8 cellular contexts compared by ENCODE assay signal in genomic region chr16:2537451-2538379, GRCh38. TPM values are rescaled to one million over a fixed set of nuclear protein-coding genes. Genes with fewer than 3 reads are reported as not detected.
A peak's percentile ranks its signal among the peaks of the same experiment; 100 is the strongest.
DNase-seq lines count a peak whose midpoint lies in the region; ATAC-seq and TF ChIP-seq lines count a peak whose summit lies in the region.

Gene PDPK1, plus strand, starts transcription at chr16:2538021. Its CDS starts 92 bp downstream, at chr16:2538113.

- H2BK12ac ChIP-seq in trophoblast cell (ENCODE audit: low read length) = no peak within 1 kb of the TSS

- TF ChIP-seq EP300 in tibial nerve (IDR thresholded peaks at IDR 0.05) = peak in 1 of 2 donors; percentile 66

- ATAC-seq in HG02759 (IDR thresholded peaks at IDR 0.05; ENCODE audit: unreplicated experiment) = peak; percentile 89
- peak; percentile 94 for ATAC-seq in Right ventricle myocardium superior (ENCODE audit: poor library complexity)

- peak within 1 kb of the TSS; percentile 85 for H4K8ac ChIP-seq in trophoblast cell (ENCODE audit: low read depth, low read length)

- H3K27ac ChIP-seq in trophoblast cell (ENCODE audit: low read depth, low read length) = peak within 1 kb of the TSS; percentile 56
- peak within 1 kb of the TSS; percentile 59 to 89 (median 86) for H3K27ac ChIP-seq in tibial nerve

- no peak within 1 kb of the TSS for H2BK120ac ChIP-seq in trophoblast cell (ENCODE audit: insufficient read depth, low read length, poor library complexity)

- peak within 1 kb of the TSS; percentile 87 for H4K12ac ChIP-seq in trophoblast cell (ENCODE audit: low read depth, low read length)

- H3K9me3 ChIP-seq in trophoblast cell (ENCODE audit: insufficient read depth, low read depth, low read length) (peaks cover 4% of the 10 kb centered on the region), tibial nerve (no peaks in the 10 kb centered on the region)

- H3K4me1 ChIP-seq in trophoblast cell (ENCODE audit: control insufficient read depth in 1 of 2, insufficient read depth in 2 of 2, low read length in 2 of 2) (peaks cover 9 to 11% of the 10 kb centered on the region in 2 experiments), tibial nerve (peaks cover 0 to 50% (median 38%) of the 10 kb centered on the region in 4 donors)

- H3K27me3 ChIP-seq in trophoblast cell (ENCODE audit: insufficient read depth, low read length) = no peaks in the 10 kb centered on the region
- H3K27me3 ChIP-seq in tibial nerve = no peaks in the 10 kb centered on the region

- TF ChIP-seq CTCF in GM12864 (IDR thresholded peaks at IDR 0.05; ENCODE audit: low read depth, low read length, missing control alignments) (no peak), tibial nerve (IDR thresholded peaks at IDR 0.05) (no peak)

- intact Hi-C loops in Right ventricle myocardium superior (cut with DNase I) = no loop called here

- peak within 1 kb of the TSS; percentile 93 for H3K9ac ChIP-seq in trophoblast cell (ENCODE audit: low read length)

- peak within 1 kb of the TSS; percentile 75 for H2AFZ ChIP-seq in trophoblast cell (ENCODE audit: insufficient read depth, low read length, poor library complexity)

- peak within 1 kb of the TSS; percentile 98 for H3K4me2 ChIP-seq in trophoblast cell (ENCODE audit: low read length)

- peak within 1 kb of the TSS; percentile 64 for H4K91ac ChIP-seq in trophoblast cell (ENCODE audit: low read depth, low read length)

- H3K79me2 ChIP-seq in trophoblast cell (ENCODE audit: control insufficient read depth, insufficient read depth, low read length, poor library complexity) = peaks cover 14% of the 10 kb centered on the region

- peak within 1 kb of the TSS; percentile 95 for H3K14ac ChIP-seq in trophoblast cell (ENCODE audit: low read length)

- H3K79me1 ChIP-seq in trophoblast cell (ENCODE audit: low read length) = peaks cover 4% of the 10 kb centered on the region

- H3K23ac ChIP-seq in trophoblast cell (ENCODE audit: low read length) = no peak within 1 kb of the TSS

- no CpG with 5 or more reads among the region's 126 CpGs for WGBS in trophoblast cell (ENCODE audit: extremely low coverage, insufficient coverage, insufficient read length)
- WGBS in tibial nerve, 2 donors = 0 to 3% methylated on average over 10 to 78 of the region's 126 CpGs

- H3K36me3 ChIP-seq in trophoblast cell (ENCODE audit: control insufficient read depth in 1 of 2, insufficient read depth in 2 of 2, low read length in 2 of 2) (peaks cover 6 to 8% of the 10 kb centered on the region in 2 experiments), tibial nerve (no peaks in the 10 kb centered on the region)

- H2BK5ac ChIP-seq in trophoblast cell (ENCODE audit: low read depth, low read length, poor library complexity) = peak within 1 kb of the TSS; percentile 53

- TF ChIP-seq POLR2A in tibial nerve (IDR thresholded peaks at IDR 0.05) = peak; percentile 11 to 37

- peak within 1 kb of the TSS; percentile 81 for H3K18ac ChIP-seq in trophoblast cell (ENCODE audit: low read length)

- DNase-seq in GM12864 (ENCODE audit: low read depth) (peak; percentile 75), NCI-H128 (lab: John Stamatoyannopoulos, UW; ENCODE audit: unreplicated experiment) (peak; percentile 77), SW 1271 (lab: John Stamatoyannopoulos, UW) (peak; percentile 63 to 77), Right ventricle myocardium superior (peak; percentile 96), trophoblast cell (peak; percentile 97 to 98), tibial nerve (ENCODE audit: low spot score in 2 of 2) (peak; percentile 80 to 85)
- peak; percentile 87 for DNase-seq in activated naive CD8-positive, alpha-beta T cell treated with anti-CD3 and anti-CD28 coated beads, Interleukin-2, amount 50 U/mL, for 16 hours (ENCODE audit: low read depth, low spot score)

- H3K4me3 ChIP-seq in GM12864 (ENCODE audit: low read depth, low read length) (peak within 1 kb of the TSS; percentile 80), trophoblast cell (ENCODE audit: low read depth, low read length) (peak within 1 kb of the TSS; percentile 91), tibial nerve (peak within 1 kb of the TSS; percentile 50 to 63 (median 62))

- peak within 1 kb of the TSS; percentile 47 for H3K4ac ChIP-seq in trophoblast cell (ENCODE audit: low read depth, low read length)

- no peak within 1 kb of the TSS for H2AK5ac ChIP-seq in trophoblast cell (ENCODE audit: low read length)

RNA-seq across cellular contexts. Expression of gene PDPK1, which starts in this region (rescaled TPM):
- total RNA-seq in Right ventricle myocardium superior (38.5 TPM), tibial nerve (10 to 100 TPM; 28.6 to 41.7 (median 32.4) TPM)
- 25.4 and 26.9 TPM in 2 replicates for polyA plus RNA-seq in trophoblast cell (2013)

Comparison
In these comparisons a context has a peak if more than half of its experiments do, and no peak if none do; other contexts are left out.
1. Peak in every context shown above with its lines: DNase-seq, ATAC-seq, H3K4me3 ChIP-seq and H3K27ac ChIP-seq.